ENCODE assay signal across 29 cellular contexts in genomic region chr7:28842769-28843295, GRCh38.
"Had no signal": no experiment of that assay in that cellular context is flagged by ENCODE, and none has a peak within 500 bp of the region (broad histone marks: within the 10 kb centered on the region; RNA-seq: fewer than 3 reads in every experiment).

No MANE protein-coding gene starts in this region.

- FAIRE-seq: endometrium, endothelial cell of umbilical vein had no signal

- H3K9me3 ChIP-seq: adrenal gland, body of pancreas, colonic mucosa, esophagus squamous epithelium, gastroesophageal sphincter had no signal

- H3K4me1 ChIP-seq: adrenal gland, body of pancreas, colonic mucosa, esophagus squamous epithelium, gastroesophageal sphincter had no signal

- DNase-seq: activated CD4-positive, alpha-beta memory T cell treated with anti-CD3 and anti-CD28 coated beads for 36 hours; activated CD4-positive, alpha-beta T cell treated with anti-CD3 and anti-CD28 coated beads for 36 hours; activated CD4-positive, alpha-beta T cell treated with anti-CD3 and anti-CD28 coated beads, Interleukin-2, amount 10 ng/mL, durations not matched to agents 24 days and 14 days; activated CD4-positive, CD25-positive, alpha-beta regulatory T cell; activated CD4-positive, CD25-positive, alpha-beta regulatory T cell treated with anti-CD3 and anti-CD28 coated beads, Interleukin-2, amount 50 U/mL, for 72 hours; activated CD8-positive, alpha-beta memory T cell treated with anti-CD3 and anti-CD28 coated beads, Interleukin-2, amount 10 ng/mL, durations not matched to agents 7 days and 5 days; activated CD8-positive, alpha-beta memory T cell treated with anti-CD3 and anti-CD28 coated beads, Interleukin-2, amount 50 U/mL, for 4 hours; activated CD8-positive, alpha-beta T cell treated with anti-CD3 and anti-CD28 coated beads, Interleukin-2, amount 10 ng/mL, durations not matched to agents 7 days and 5 days; activated effector memory CD4-positive, alpha-beta T cell treated with anti-CD3 and anti-CD28 coated beads, Interleukin-2, amount 50 U/mL, for 16 hours; activated naive CD4-positive, alpha-beta T cell treated with anti-CD3 and anti-CD28 coated beads for 36 hours; activated naive CD8-positive, alpha-beta T cell treated with anti-CD3 and anti-CD28 coated beads for 36 hours; activated naive CD8-positive, alpha-beta T cell treated with anti-CD3 and anti-CD28 coated beads, Interleukin-2, amount 50 U/mL, for 24 hours; activated T-cell treated with anti-CD3 and anti-CD28 coated beads, Interleukin-2, amount 50 U/mL, for 1 hour; activated T-cell treated with anti-CD3 and anti-CD28 coated beads, Interleukin-2, amount 50 U/mL, for 48 hours; adrenal gland; amygdala; aorta; body of pancreas; central memory CD4-positive, alpha-beta T cell; cerebellar nuclear complex; colonic mucosa; effector CD8-positive, alpha-beta T cell; esophagus squamous epithelium; foreskin melanocyte; T-helper 2 cell had no signal

- ATAC-seq: activated CD4-positive, alpha-beta T cell treated with anti-CD3 and anti-CD28 coated beads for 36 hours; activated CD8-positive, alpha-beta memory T cell treated with anti-CD3 and anti-CD28 coated beads, Interleukin-2, amount 10 ng/mL, durations not matched to agents 7 days and 5 days; activated CD8-positive, alpha-beta T cell treated with anti-CD3 and anti-CD28 coated beads, Interleukin-2, amount 10 ng/mL, durations not matched to agents 7 days and 5 days; activated naive CD8-positive, alpha-beta T cell treated with anti-CD3 and anti-CD28 coated beads, Interleukin-2, amount 50 U/mL, for 24 hours; body of pancreas; gastroesophageal sphincter had no signal

- H3K27ac ChIP-seq: adrenal gland, body of pancreas, colonic mucosa, epithelial cell of prostate, esophagus squamous epithelium, gastroesophageal sphincter had no signal

- H3K27me3 ChIP-seq: body of pancreas, colonic mucosa, esophagus squamous epithelium, gastroesophageal sphincter had no signal

- H3K4me3 ChIP-seq: adrenal gland, body of pancreas, colonic mucosa, esophagus squamous epithelium, gastroesophageal sphincter had no signal
